Comparison of ENCODE assay signal across 24 cellular contexts in the genomic region with DNA sequence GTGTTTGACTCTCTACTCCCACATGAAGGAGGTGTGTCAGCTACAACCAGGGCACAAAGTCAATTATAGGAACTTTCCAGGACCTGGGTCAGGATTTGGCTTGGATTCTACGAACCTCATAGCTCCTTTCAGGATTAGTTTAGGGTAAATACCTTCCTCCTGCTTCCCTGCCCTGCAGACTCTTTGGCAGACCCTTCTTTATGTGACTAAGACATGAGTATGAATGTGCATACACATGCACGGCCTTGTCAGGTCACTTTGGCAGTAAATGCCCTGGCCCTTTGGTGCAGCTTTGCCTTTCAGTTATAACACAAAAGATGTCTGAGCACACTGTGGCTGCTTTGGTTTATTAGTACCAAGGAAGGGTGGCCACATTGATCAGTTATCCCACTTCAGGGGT.
DNase-seq lines count a peak whose midpoint lies in the region; ATAC-seq and TF ChIP-seq lines count a peak whose summit lies in the region.
"Had no signal": no experiment of that assay in that cellular context is flagged by ENCODE, and none has a peak within 500 bp of the region (broad histone marks: within the 10 kb centered on the region; RNA-seq: fewer than 3 reads in every experiment).

No MANE protein-coding gene starts in this region.

- no peak overlapping the region for H3K4me3 ChIP-seq in MG63
- H3K4me3 ChIP-seq: A549, GM12878, GM23338 had no signal

- no peak for TF ChIP-seq CTCF in natural killer cell (IDR thresholded peaks at IDR 0.05)

- DNase-seq in natural killer cell (no peak), MG63 (peak; percentile 61), iPS-NIHi7 (ENCODE audit: extremely low spot score) (no peak)
- no peak for DNase-seq in natural killer cell treated with Interleukin-12 subunit alpha and Interleukin-12 subunit beta and Interleukin-15 and Interleukin-18, amount 100 ng/mL, for 72 hours (ENCODE audit: low spot score)
- DNase-seq: 8988T; ACHN; AML-193; BE2C; CD4-positive, alpha-beta T cell; CD8-positive, alpha-beta memory T cell; DMS 273 treated with DMSO at 0.1 percent for 48 hours; DMS79; EL; GDM1; H9; HFFc6 had no signal

- H3K27me3 ChIP-seq in MG63: no peaks in the 10 kb centered on the region
- H3K27me3 ChIP-seq: BE2C; BLaER1 treated with 17β-estradiol and CSF1 and Interleukin-3, amounts not matched to agents 10 nM and 100 nM had no signal

- peaks cover 47% of the 10 kb centered on the region for H3K36me3 Mint-ChIP-seq in natural killer cell
- H3K36me3 Mint-ChIP-seq in natural killer cell treated with Interleukin-12 subunit alpha and Interleukin-12 subunit beta and Interleukin-15 and Interleukin-18, amount 100 ng/mL, for 72 hours: peaks cover 49% of the 10 kb centered on the region

- no peaks in the 10 kb centered on the region for H3K9me3 ChIP-seq in MG63
- H3K9me3 ChIP-seq: A549, BE2C had no signal

- peaks cover 23 to 27% of the 10 kb centered on the region in 2 donors for H3K4me1 Mint-ChIP-seq in natural killer cell
- H3K4me1 Mint-ChIP-seq in natural killer cell treated with Interleukin-12 subunit alpha and Interleukin-12 subunit beta and Interleukin-15 and Interleukin-18, amount 100 ng/mL, for 72 hours (ENCODE audit: low read depth in 2 of 2): peaks cover 13 to 27% of the 10 kb centered on the region in 2 donors
- H3K4me1 Mint-ChIP-seq: CD14-positive monocyte; CD8-positive, alpha-beta memory T cell had no signal

- no peak overlapping the region for H3K4me3 Mint-ChIP-seq in natural killer cell
- no peak overlapping the region for H3K4me3 Mint-ChIP-seq in natural killer cell treated with Interleukin-12 subunit alpha and Interleukin-12 subunit beta and Interleukin-15 and Interleukin-18, amount 100 ng/mL, for 72 hours
- H3K4me3 Mint-ChIP-seq: CD14-positive monocyte; CD4-positive, alpha-beta T cell; CD8-positive, alpha-beta memory T cell; GM23338; H9; HFFc6 had no signal

- ATAC-seq in natural killer cell (no peak), esophagus mucosa (peak; percentile 46), HG02981 (IDR thresholded peaks at IDR 0.05; ENCODE audit: unreplicated experiment) (no peak), GM19452 (IDR thresholded peaks at IDR 0.05; ENCODE audit: unreplicated experiment) (no peak)
- no peak for ATAC-seq in natural killer cell treated with Interleukin-12 subunit alpha and Interleukin-12 subunit beta and Interleukin-15 and Interleukin-18, amount 100 ng/mL, for 72 hours
- ATAC-seq: GM12878, GM23338 had no signal

- no peaks in the 10 kb centered on the region for H3K9me3 Mint-ChIP-seq in natural killer cell
- H3K9me3 Mint-ChIP-seq in natural killer cell treated with Interleukin-12 subunit alpha and Interleukin-12 subunit beta and Interleukin-15 and Interleukin-18, amount 100 ng/mL, for 72 hours: no peaks in the 10 kb centered on the region
- H3K9me3 Mint-ChIP-seq: HFFc6 had no signal

- H3K27me3 Mint-ChIP-seq in natural killer cell (ENCODE audit: low read depth in 2 of 2): no peaks in the 10 kb centered on the region
- no peaks in the 10 kb centered on the region for H3K27me3 Mint-ChIP-seq in natural killer cell treated with Interleukin-12 subunit alpha and Interleukin-12 subunit beta and Interleukin-15 and Interleukin-18, amount 100 ng/mL, for 72 hours
- H3K27me3 Mint-ChIP-seq: CD4-positive, alpha-beta T cell; CD8-positive, alpha-beta memory T cell had no signal

- intact Hi-C loops in natural killer cell (cut with micrococcal nuclease): no loop called here

- H3K36me3 ChIP-seq in MG63: peaks cover 66% of the 10 kb centered on the region

- H3K27ac Mint-ChIP-seq in natural killer cell: peak overlapping the region; percentile 27 to 43
- H3K27ac Mint-ChIP-seq in natural killer cell treated with Interleukin-12 subunit alpha and Interleukin-12 subunit beta and Interleukin-15 and Interleukin-18, amount 100 ng/mL, for 72 hours: peak overlapping the region in 1 of 2 donors; percentile 15
- H3K27ac Mint-ChIP-seq: CD14-positive monocyte; CD4-positive, alpha-beta T cell; GM23338; H9 had no signal
